In genomic region chr11:76023408-76024068, GRCh38 we compare ENCODE assay signal across 22 cellular contexts.
A peak's percentile ranks its signal among the peaks of the same experiment; 100 is the strongest.
DNase-seq lines count a peak whose midpoint lies in the region; ATAC-seq and TF ChIP-seq lines count a peak whose summit lies in the region.
"Had no signal": no experiment of that assay in that cellular context is flagged by ENCODE, and none has a peak within 500 bp of the region (broad histone marks: within the 10 kb centered on the region; RNA-seq: fewer than 3 reads in every experiment).

No MANE protein-coding gene starts in this region.

- H3K4me1 ChIP-seq in RWPE2 (ENCODE audit: insufficient read depth, poor library complexity, severe bottlenecking) = peaks cover 17% of the 10 kb centered on the region
- peaks cover 5% of the 10 kb centered on the region for H3K4me1 ChIP-seq in thymus (ENCODE audit: control insufficient read depth, insufficient read depth, low read length)
- peaks cover 8% of the 10 kb centered on the region for H3K4me1 ChIP-seq in A673 (ENCODE audit: insufficient read depth, low read length, poor library complexity, severe bottlenecking)

- ATAC-seq in RWPE2 (ENCODE audit: low read depth) (peak; percentile 69; the same call in 2 of the 3 replicates), esophagus mucosa (peak; percentile 77), GM18867 (IDR thresholded peaks at IDR 0.05; ENCODE audit: unreplicated experiment) (no peak)
- ATAC-seq: activated CD4-positive, CD25-positive, alpha-beta regulatory T cell treated with anti-CD3 and anti-CD28 coated beads, Interleukin-2, amount 50 U/mL, for 24 hours; activated T-helper 17 cell treated with anti-CD3 and anti-CD28 coated beads, Interleukin-2, amount 50 U/mL, for 72 hours had no signal

- H3K27me3 ChIP-seq in RWPE2 (ENCODE audit: insufficient read depth, poor library complexity, severe bottlenecking) (no peaks in the 10 kb centered on the region), thymus (ENCODE audit: control insufficient read depth, insufficient read depth) (no peaks in the 10 kb centered on the region), A673 (replicated peaks; ENCODE audit: insufficient read depth, low read depth, low read length, poor library complexity) (no peaks in the 10 kb centered on the region)
- H3K27me3 ChIP-seq: BLaER1, neural progenitor cell, SJSA1 had no signal

- H3K36me3 ChIP-seq in RWPE2 (ENCODE audit: low read depth) (peaks cover 9% of the 10 kb centered on the region; the same call in 1 of the 2 replicates), thymus (ENCODE audit: control insufficient read depth, insufficient read depth) (peaks cover 10% of the 10 kb centered on the region), A673 (ENCODE audit: insufficient read depth, low read length, poor library complexity, severe bottlenecking) (no peaks in the 10 kb centered on the region)
- H3K36me3 ChIP-seq: neural progenitor cell, SJSA1 had no signal

- intact Hi-C loops in A673 (cut with micrococcal nuclease; ENCODE audit: unreplicated experiment) = no loop called here

- POLR2A ChIA-PET in A673 (lab: Charles Lee; ENCODE audit: low non-redundant PET) = no interaction called here

- no peaks in the 10 kb centered on the region for H3K9me3 ChIP-seq in RWPE2 (ENCODE audit: severe bottlenecking)
- H3K9me3 ChIP-seq in thymus (ENCODE audit: control insufficient read depth) = no peaks in the 10 kb centered on the region
- H3K9me3 ChIP-seq in A673 (ENCODE audit: low read depth, low read length, poor library complexity, severe bottlenecking) = no peaks in the 10 kb centered on the region
- H3K9me3 ChIP-seq: SJSA1 had no signal

- 83% methylated on average over 2 of the region's 2 CpGs for WGBS in thymus

- H3K27ac ChIP-seq in RWPE2 (ENCODE audit: poor library complexity, severe bottlenecking) (peak overlapping the region; percentile 43), thymus (ENCODE audit: low read depth) (peak overlapping the region; percentile 36), A673 (ENCODE audit: low read depth, low read length, poor library complexity, severe bottlenecking) (no peak overlapping the region)
- H3K27ac ChIP-seq: BLaER1, neural progenitor cell, SJSA1 had no signal

- H3K4me3 ChIP-seq in RWPE2 (ENCODE audit: severe bottlenecking) = no peak overlapping the region
- no peak overlapping the region for H3K4me3 ChIP-seq in thymus (ENCODE audit: low read length)
- no peak overlapping the region for H3K4me3 ChIP-seq in A673 (ENCODE audit: low read depth, low read length, poor library complexity, severe bottlenecking)
- H3K4me3 ChIP-seq: BLaER1, neural progenitor cell, SJSA1 had no signal

- CTCF ChIA-PET in A673 (lab: Charles Lee) = no interaction called here

- TF ChIP-seq CTCF in RWPE2 (IDR thresholded peaks at IDR 0.05; ENCODE audit: poor library complexity, severe bottlenecking) (no peak), A673 (conservative IDR thresholded peaks at IDR 0.05; ENCODE audit: low read depth, low read length) (no peak)

- no TSS peak for BruUV-seq in A673 (replicated peaks; lab: Mats Ljungman, UMichigan)

- DNase-seq in NCI-H510A treated with DMSO at 0.1 percent for 48 hours (lab: John Stamatoyannopoulos, UW) = peak; percentile 8
- no peak for DNase-seq in NCI-H510A (lab: John Stamatoyannopoulos, UW)
- DNase-seq in RWPE2 (ENCODE audit: low spot score) = no peak
- no peak for DNase-seq in NCI-H524 (lab: John Stamatoyannopoulos, UW)
- DNase-seq in A673 (ENCODE audit: low spot score) = no peak
- DNase-seq: amniotic stem cell; central memory CD4-positive, alpha-beta T cell; effector memory CD4-positive, alpha-beta T cell; foreskin fibroblast; NCI-H1694 treated with DMSO at 0.1 percent for 48 hours; NCI-H524 treated with DMSO at 0.1 percent for 48 hours; small intestine; stimulated activated CD4-positive, alpha-beta T cell treated with anti-CD3 and anti-CD28 coated beads, Interleukin-4, amount 100 ng/mL, for 4 hours; substantia nigra had no signal
